In the genomic region with DNA sequence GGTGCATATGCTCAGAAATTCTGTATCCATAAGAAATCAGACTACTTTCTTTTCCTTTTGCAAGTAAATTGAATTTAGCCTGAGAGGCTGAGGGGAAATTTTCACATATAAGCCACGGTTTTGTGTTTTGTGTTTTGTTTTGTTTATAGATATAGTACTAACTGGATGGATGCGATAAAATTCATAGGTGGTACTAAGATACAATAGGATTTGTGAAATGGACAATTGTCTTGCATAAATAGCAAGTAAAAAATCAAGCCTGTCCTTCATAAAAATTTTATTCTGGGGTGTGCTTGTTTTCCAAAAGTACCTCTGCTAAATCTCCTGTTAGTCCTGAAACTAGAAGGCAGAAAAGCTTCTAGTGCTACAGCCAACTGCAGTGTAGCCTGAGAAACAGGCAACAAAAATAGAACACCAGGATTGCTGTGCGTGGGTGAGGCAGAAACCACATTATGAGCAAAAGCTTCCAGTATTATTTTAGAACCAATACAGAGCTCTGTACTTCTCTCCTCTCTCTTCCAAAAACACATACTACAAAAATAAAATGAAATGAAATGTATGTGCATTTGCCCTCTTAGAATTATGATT, we compare ENCODE assay signal across 8 cellular contexts. TPM values are rescaled to one million over a fixed set of nuclear protein-coding genes. Genes with fewer than 3 reads are reported as not detected.
DNase-seq lines count a peak whose midpoint lies in the region; ATAC-seq and TF ChIP-seq lines count a peak whose summit lies in the region.

No MANE protein-coding gene starts in this region.

- H3K36me3 ChIP-seq in SU-DHL-6 (ENCODE audit: low read length), result no peaks in the 10 kb centered on the region
- no peaks in the 10 kb centered on the region for H3K36me3 ChIP-seq in heart right ventricle

- TF ChIP-seq CTCF in SU-DHL-6 (IDR thresholded peaks at IDR 0.05; ENCODE audit: insufficient read depth, low read length, poor library complexity, severe bottlenecking) (no peak), heart right ventricle (IDR thresholded peaks at IDR 0.05) (no peak)

- H3K79me2 ChIP-seq in SU-DHL-6 (ENCODE audit: insufficient read depth, low read length), result peaks cover 10% of the 10 kb centered on the region; the same call in 1 of the 2 replicates

- H3K4me1 Mint-ChIP-seq in activated T-cell treated with anti-CD3 and anti-CD28 coated beads, Interleukin-2, amount 50 U/mL, for 4 hours (ENCODE audit: low read depth), result peaks cover 6% of the 10 kb centered on the region
- H3K4me1 Mint-ChIP-seq in stimulated activated effector memory CD8-positive, alpha-beta T cell treated with anti-CD3 and anti-CD28 coated beads, Interleukin-12 subunit alpha, Interleukin-12 subunit beta, amount 100 ng/mL, for 72 hours, result peaks cover 12% of the 10 kb centered on the region

- H3K27ac ChIP-seq in SU-DHL-6 (ENCODE audit: low read depth, low read length) (no peak overlapping the region; the same call in 1 of the 2 replicates), heart right ventricle (peak overlapping the region; percentile 1 to 86 (median 84))

- intact Hi-C loops in heart right ventricle (cut with DNase I), result loop anchor here in 7 of 10 donors (5.0 to 10.0 kb wide), 7 partner anchors 42 to 170 kb away; no protein-coding TSS in a partner anchor

- peak overlapping the region; percentile 22 for H3K27ac Mint-ChIP-seq in stimulated activated effector memory CD8-positive, alpha-beta T cell treated with anti-CD3 and anti-CD28 coated beads, Interleukin-12 subunit alpha, Interleukin-12 subunit beta, amount 100 ng/mL, for 72 hours

- WGBS in heart right ventricle, 2 donors, result 28 to 42% methylated on average over 3 of the region's 3 CpGs

- H4K20me1 ChIP-seq in SU-DHL-6 (ENCODE audit: low read depth, low read length), result no peaks in the 10 kb centered on the region

- no peaks in the 10 kb centered on the region for H3K9me2 ChIP-seq in SU-DHL-6 (replicated peaks; ENCODE audit: insufficient read depth, low read length)

- H3K4me3 ChIP-seq in SU-DHL-6 (ENCODE audit: insufficient read depth, low read length, poor library complexity, severe bottlenecking) (no peak overlapping the region), heart right ventricle (peak overlapping the region; percentile 30 to 64 (median 54))

- peak overlapping the region; percentile 72 for H3K4me3 Mint-ChIP-seq in activated T-cell treated with anti-CD3 and anti-CD28 coated beads, Interleukin-2, amount 50 U/mL, for 4 hours
- H3K4me3 Mint-ChIP-seq in stimulated activated effector memory CD8-positive, alpha-beta T cell treated with anti-CD3 and anti-CD28 coated beads, Interleukin-12 subunit alpha, Interleukin-12 subunit beta, amount 100 ng/mL, for 72 hours, result peak overlapping the region; percentile 60

- H3K4me1 ChIP-seq in heart right ventricle, result peaks cover 0 to 39% (median 21%) of the 10 kb centered on the region in 9 donors

- H3K9me3 Mint-ChIP-seq in activated T-cell treated with anti-CD3 and anti-CD28 coated beads, Interleukin-2, amount 50 U/mL, for 4 hours, result no peaks in the 10 kb centered on the region
- no peaks in the 10 kb centered on the region for H3K9me3 Mint-ChIP-seq in stimulated activated effector memory CD8-positive, alpha-beta T cell treated with anti-CD3 and anti-CD28 coated beads, Interleukin-12 subunit alpha, Interleukin-12 subunit beta, amount 100 ng/mL, for 72 hours

- H3K27me3 ChIP-seq in SU-DHL-6 (ENCODE audit: low read length), result no peaks in the 10 kb centered on the region
- no peaks in the 10 kb centered on the region for H3K27me3 ChIP-seq in heart right ventricle

- no peaks in the 10 kb centered on the region for H3K36me3 Mint-ChIP-seq in activated T-cell treated with anti-CD3 and anti-CD28 coated beads, Interleukin-2, amount 50 U/mL, for 4 hours (ENCODE audit: insufficient read depth)
- no peaks in the 10 kb centered on the region for H3K36me3 Mint-ChIP-seq in stimulated activated effector memory CD8-positive, alpha-beta T cell treated with anti-CD3 and anti-CD28 coated beads, Interleukin-12 subunit alpha, Interleukin-12 subunit beta, amount 100 ng/mL, for 72 hours

- H3K9me3 ChIP-seq in SU-DHL-6 (ENCODE audit: insufficient read depth, low read length) (no peaks in the 10 kb centered on the region), heart right ventricle (no peaks in the 10 kb centered on the region)

- peak overlapping the region; percentile 60 for H3K4me2 ChIP-seq in SU-DHL-6 (ENCODE audit: low read depth, low read length, poor library complexity, severe bottlenecking)

- no peak for DNase-seq in activated T-cell treated with anti-CD3 and anti-CD28 coated beads, Interleukin-2, amount 50 U/mL, for 4 hours
- DNase-seq in activated T-cell treated with anti-CD3 and anti-CD28 coated beads, Interleukin-2, amount 50 U/mL, for 1 hour, result no peak
- DNase-seq in heart right ventricle, result peak in 1 of 2 donors; percentile 47
- no peak for DNase-seq in stimulated activated effector memory CD8-positive, alpha-beta T cell treated with anti-CD3 and anti-CD28 coated beads, Interleukin-12 subunit alpha, Interleukin-12 subunit beta, amount 100 ng/mL, for 72 hours (ENCODE audit: low spot score in 2 of 2)
- no peak for DNase-seq in NOMO-1 treated with dmso at 0.1 percent for 144 hours (lab: John Stamatoyannopoulos, UW; ENCODE audit: unreplicated experiment)

- no peaks in the 10 kb centered on the region for H3K27me3 Mint-ChIP-seq in activated T-cell treated with anti-CD3 and anti-CD28 coated beads, Interleukin-2, amount 50 U/mL, for 4 hours (ENCODE audit: low read depth)

- H2AFZ ChIP-seq in SU-DHL-6 (ENCODE audit: low read depth, low read length, severe bottlenecking), result no peak overlapping the region

- ATAC-seq in activated T-cell treated with anti-CD3 and anti-CD28 coated beads, Interleukin-2, amount 50 U/mL, for 4 hours, result no peak
- ATAC-seq in HG03135 (IDR thresholded peaks at IDR 0.05; ENCODE audit: unreplicated experiment), result peak; percentile 24
- peak; percentile 51 to 81 (median 74) for ATAC-seq in heart right ventricle
- peak; percentile 81 for ATAC-seq in stimulated activated effector memory CD8-positive, alpha-beta T cell treated with anti-CD3 and anti-CD28 coated beads, Interleukin-12 subunit alpha, Interleukin-12 subunit beta, amount 100 ng/mL, for 72 hours
- no peak for ATAC-seq in GM19467 (IDR thresholded peaks at IDR 0.05; ENCODE audit: unreplicated experiment)

- H3K9ac ChIP-seq in SU-DHL-6 (ENCODE audit: low read length), result no peak overlapping the region

- 0 out of 2 replicates have a peak, but pooled peaks cover 3% of the 10 kb centered on the region for H3F3A ChIP-seq in SU-DHL-6 (ENCODE audit: insufficient read depth)

RNA-seq across cellular contexts. Expression of a gene that starts 0.6 kb away (rescaled TPM):
- 1 to 10 TPM in 1 of 3 donors, under 1 TPM in 2; 0.40 to 3.0 (median 0.74) TPM for total RNA-seq in activated T-cell treated with anti-CD3 and anti-CD28 coated beads, Interleukin-2, amount 50 U/mL, for 4 hours
- total RNA-seq in heart right ventricle, result 10 to 100 TPM in 9 of 10 donors, 1 to 10 TPM in 1; 8.3 to 66.1 (median 43.2) TPM
- polyA plus RNA-seq in heart right ventricle, result 1 to 10 TPM; 1.9 to 8.0 TPM

Comparison
In these comparisons a context has a peak if more than half of its experiments do, and no peak if none do; other contexts are left out.
1. ATAC-seq: peak in HG03135 (single experiment), heart right ventricle (8 of 8) and stimulated activated effector memory CD8-positive, alpha-beta T cell treated with anti-CD3 and anti-CD28 coated beads, Interleukin-12 subunit alpha, Interleukin-12 subunit beta, amount 100 ng/mL, for 72 hours (single experiment); none in activated T-cell treated with anti-CD3 and anti-CD28 coated beads, Interleukin-2, amount 50 U/mL, for 4 hours (0 of 2) and GM19467 (single experiment).